1 cellular context compared by ENCODE assay signal in the genomic region with DNA sequence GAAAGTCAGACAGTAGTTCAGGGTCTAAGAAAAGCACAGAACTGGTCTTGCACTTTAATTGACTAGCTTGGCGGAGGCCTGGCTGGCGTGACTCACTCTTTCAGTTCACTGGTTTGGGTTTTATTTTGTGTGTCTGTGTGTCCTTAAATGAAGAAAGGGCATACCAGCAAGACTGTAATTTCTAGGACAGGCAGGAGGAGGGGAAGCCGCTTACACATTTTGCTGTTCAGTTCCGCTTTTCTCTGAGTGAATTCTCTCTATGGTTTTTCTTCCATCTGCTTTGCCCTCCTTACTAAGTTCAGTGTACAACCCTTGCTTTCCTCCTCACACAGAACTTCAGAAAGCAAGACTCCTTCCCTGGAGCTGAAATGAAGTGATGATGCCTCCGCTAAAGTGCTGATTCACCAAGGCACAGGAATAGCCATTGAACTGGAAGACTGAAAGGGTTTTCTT.
TF ChIP-seq lines count a peak whose summit lies in the region.

No MANE protein-coding gene starts in this region.

TF ChIP-seq in HepG2, 621 proteins besides CTCF, POLR2A, EP300 and RAD21 (continued from another document):
- TF ChIP-seq ZNF512 (CRISPR knock-in tag; IDR thresholded peaks at IDR 0.05) (no peak), NFE2 (CRISPR knock-in tag; IDR thresholded peaks at IDR 0.05) (no peak), HMGXB3 (CRISPR knock-in tag; IDR thresholded peaks at IDR 0.05; ENCODE audit: borderline replicate concordance) (no peak), IRF2 (CRISPR knock-in tag; IDR thresholded peaks at IDR 0.05) (no peak)
- TF ChIP-seq, protein P1, sequence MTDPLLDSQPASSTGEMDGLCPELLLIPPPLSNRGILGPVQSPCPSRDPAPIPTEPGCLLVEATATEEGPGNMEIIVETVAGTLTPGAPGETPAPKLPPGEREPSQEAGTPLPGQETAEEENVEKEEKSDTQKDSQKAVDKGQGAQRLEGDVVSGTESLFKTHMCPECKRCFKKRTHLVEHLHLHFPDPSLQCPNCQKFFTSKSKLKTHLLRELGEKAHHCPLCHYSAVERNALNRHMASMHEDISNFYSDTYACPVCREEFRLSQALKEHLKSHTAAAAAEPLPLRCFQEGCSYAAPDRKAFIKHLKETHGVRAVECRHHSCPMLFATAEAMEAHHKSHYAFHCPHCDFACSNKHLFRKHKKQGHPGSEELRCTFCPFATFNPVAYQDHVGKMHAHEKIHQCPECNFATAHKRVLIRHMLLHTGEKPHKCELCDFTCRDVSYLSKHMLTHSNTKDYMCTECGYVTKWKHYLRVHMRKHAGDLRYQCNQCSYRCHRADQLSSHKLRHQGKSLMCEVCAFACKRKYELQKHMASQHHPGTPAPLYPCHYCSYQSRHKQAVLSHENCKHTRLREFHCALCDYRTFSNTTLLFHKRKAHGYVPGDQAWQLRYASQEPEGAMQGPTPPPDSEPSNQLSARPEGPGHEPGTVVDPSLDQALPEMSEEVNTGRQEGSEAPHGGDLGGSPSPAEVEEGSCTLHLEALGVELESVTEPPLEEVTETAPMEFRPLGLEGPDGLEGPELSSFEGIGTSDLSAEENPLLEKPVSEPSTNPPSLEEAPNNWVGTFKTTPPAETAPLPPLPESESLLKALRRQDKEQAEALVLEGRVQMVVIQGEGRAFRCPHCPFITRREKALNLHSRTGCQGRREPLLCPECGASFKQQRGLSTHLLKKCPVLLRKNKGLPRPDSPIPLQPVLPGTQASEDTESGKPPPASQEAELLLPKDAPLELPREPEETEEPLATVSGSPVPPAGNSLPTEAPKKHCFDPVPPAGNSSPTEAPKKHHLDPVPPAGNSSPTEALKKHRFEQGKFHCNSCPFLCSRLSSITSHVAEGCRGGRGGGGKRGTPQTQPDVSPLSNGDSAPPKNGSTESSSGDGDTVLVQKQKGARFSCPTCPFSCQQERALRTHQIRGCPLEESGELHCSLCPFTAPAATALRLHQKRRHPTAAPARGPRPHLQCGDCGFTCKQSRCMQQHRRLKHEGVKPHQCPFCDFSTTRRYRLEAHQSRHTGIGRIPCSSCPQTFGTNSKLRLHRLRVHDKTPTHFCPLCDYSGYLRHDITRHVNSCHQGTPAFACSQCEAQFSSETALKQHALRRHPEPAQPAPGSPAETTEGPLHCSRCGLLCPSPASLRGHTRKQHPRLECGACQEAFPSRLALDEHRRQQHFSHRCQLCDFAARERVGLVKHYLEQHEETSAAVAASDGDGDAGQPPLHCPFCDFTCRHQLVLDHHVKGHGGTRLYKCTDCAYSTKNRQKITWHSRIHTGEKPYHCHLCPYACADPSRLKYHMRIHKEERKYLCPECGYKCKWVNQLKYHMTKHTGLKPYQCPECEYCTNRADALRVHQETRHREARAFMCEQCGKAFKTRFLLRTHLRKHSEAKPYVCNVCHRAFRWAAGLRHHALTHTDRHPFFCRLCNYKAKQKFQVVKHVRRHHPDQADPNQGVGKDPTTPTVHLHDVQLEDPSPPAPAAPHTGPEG (CRISPR knock-in tag; IDR thresholded peaks at IDR 0.05): no peak
